ENCODE assay signal across 29 cellular contexts in the genomic region with DNA sequence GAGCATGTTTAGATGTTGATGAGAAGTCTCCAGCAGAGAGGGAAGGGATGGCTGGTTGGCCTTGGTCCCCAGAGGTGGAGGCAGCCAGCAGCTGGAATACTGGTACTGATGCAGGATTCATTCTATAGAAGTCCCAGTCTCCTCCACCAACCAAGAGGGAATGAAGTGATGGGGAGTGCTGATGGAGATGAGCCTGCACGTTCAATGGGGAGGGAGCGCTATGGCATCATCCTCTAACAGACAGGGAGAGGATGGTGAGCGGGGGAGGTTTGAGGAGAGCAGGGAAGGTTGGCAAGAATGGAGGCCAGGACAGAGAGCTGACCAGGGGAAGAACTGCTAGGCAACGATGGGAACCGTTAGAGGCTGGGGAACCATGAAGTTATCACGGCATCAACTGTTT.
"Had no signal": no experiment of that assay in that cellular context is flagged by ENCODE, and none has a peak within 500 bp of the region (broad histone marks: within the 10 kb centered on the region; RNA-seq: fewer than 3 reads in every experiment).

No MANE protein-coding gene starts in this region.

- H3K9me3 Mint-ChIP-seq: activated B cell treated with CpG ODN at 0.5 μM for 24 hours; activated naive CD4-positive, alpha-beta T cell treated with anti-CD3 and anti-CD28 coated beads for 36 hours; activated naive CD8-positive, alpha-beta T cell treated with anti-CD3 and anti-CD28 coated beads for 36 hours; activated T-helper 1 cell treated with anti-CD3 and anti-CD28 coated beads, Interleukin-12 subunit alpha, Interleukin-12 subunit beta, Interleukin-2, Interleukin-4 antibody, amounts not matched to agents 30 ng/mL and 10 ng/mL and 1 ng/mL, durations not matched to agents 14 hours and 24 hours and 36 hours; immature natural killer cell; nephron; stimulated activated memory B cell treated with anti-CD40 and anti-IgM and Interleukin-4, amounts not matched to agents 10 μg/mL and 1 μg/mL and 100 μg/mL, for 72 hours; T-helper 2 cell treated with Interferon-gamma antibody and Interleukin-4, amounts not matched to agents 5 μg/mL and 100 μg/mL, for 36 hours had no signal

- DNase-seq: activated B cell treated with CpG ODN at 0.5 μM for 24 hours; activated CD4-positive, alpha-beta T cell treated with anti-CD3 and anti-CD28 coated beads, Interleukin-2, amount 50 U/mL, for 1 hour; activated effector memory CD4-positive, alpha-beta T cell treated with anti-CD3 and anti-CD28 coated beads, Interleukin-2, amount 50 U/mL, for 16 hours; activated naive CD4-positive, alpha-beta T cell treated with anti-CD3 and anti-CD28 coated beads for 36 hours; activated naive CD8-positive, alpha-beta T cell treated with anti-CD3 and anti-CD28 coated beads for 36 hours; activated T-cell treated with anti-CD3 and anti-CD28 coated beads, Interleukin-2, amount 50 U/mL, for 1 hour; aorta; body of pancreas; cerebellar nuclear complex; cortex of kidney; foreskin fibroblast; hippocampal formation; immature natural killer cell; kidney; sigmoid colon; small intestine; stimulated activated CD4-positive, alpha-beta T cell treated with anti-CD3 and anti-CD28 coated beads, Interleukin-1b, Interleukin-23, amount 100 ng/mL, for 48 hours; stimulated activated CD4-positive, alpha-beta T cell treated with anti-CD3 and anti-CD28 coated beads, Interleukin-4, amount 100 ng/mL, for 4 hours; stimulated activated CD8-positive, alpha-beta memory T cell treated with anti-CD3 and anti-CD28 coated beads, Interleukin-4, amount 100 ng/mL, for 48 hours; T-helper 1 cell; uterus had no signal

- H3K4me3 Mint-ChIP-seq: activated B cell treated with CpG ODN at 0.5 μM for 24 hours; activated naive CD4-positive, alpha-beta T cell treated with anti-CD3 and anti-CD28 coated beads for 36 hours; activated naive CD8-positive, alpha-beta T cell treated with anti-CD3 and anti-CD28 coated beads for 36 hours; activated T-helper 1 cell treated with anti-CD3 and anti-CD28 coated beads, Interleukin-12 subunit alpha, Interleukin-12 subunit beta, Interleukin-2, Interleukin-4 antibody, amounts not matched to agents 30 ng/mL and 10 ng/mL and 1 ng/mL, durations not matched to agents 14 hours and 24 hours and 36 hours; immature natural killer cell; nephron; stimulated activated memory B cell treated with anti-CD40 and anti-IgM and Interleukin-4, amounts not matched to agents 10 μg/mL and 1 μg/mL and 100 μg/mL, for 72 hours; T-helper 2 cell treated with Interferon-gamma antibody and Interleukin-4, amounts not matched to agents 5 μg/mL and 100 μg/mL, for 36 hours had no signal

- H3K36me3 Mint-ChIP-seq: activated naive CD8-positive, alpha-beta T cell treated with anti-CD3 and anti-CD28 coated beads for 36 hours; immature natural killer cell; stimulated activated memory B cell treated with anti-CD40 and anti-IgM and Interleukin-4, amounts not matched to agents 10 μg/mL and 1 μg/mL and 100 μg/mL, for 72 hours had no signal

- H3K4me3 ChIP-seq: adrenal gland, body of pancreas, sigmoid colon, suprapubic skin, tibial nerve, uterus had no signal

- H3K9me3 ChIP-seq: adrenal gland, body of pancreas, sigmoid colon, suprapubic skin, tibial nerve, uterus had no signal

- ATAC-seq: body of pancreas; stimulated activated memory B cell treated with anti-CD40 and anti-IgM and Interleukin-4, amounts not matched to agents 10 μg/mL and 1 μg/mL and 100 μg/mL, for 72 hours had no signal

- H3K27me3 ChIP-seq: body of pancreas, sigmoid colon, tibial nerve, uterus had no signal

- H3K27ac Mint-ChIP-seq: activated B cell treated with CpG ODN at 0.5 μM for 24 hours; activated naive CD4-positive, alpha-beta T cell treated with anti-CD3 and anti-CD28 coated beads for 36 hours; activated naive CD8-positive, alpha-beta T cell treated with anti-CD3 and anti-CD28 coated beads for 36 hours; activated T-helper 1 cell treated with anti-CD3 and anti-CD28 coated beads, Interleukin-12 subunit alpha, Interleukin-12 subunit beta, Interleukin-2, Interleukin-4 antibody, amounts not matched to agents 30 ng/mL and 10 ng/mL and 1 ng/mL, durations not matched to agents 14 hours and 24 hours and 36 hours; immature natural killer cell; nephron; progenitor cell of endocrine pancreas; stimulated activated memory B cell treated with anti-CD40 and anti-IgM and Interleukin-4, amounts not matched to agents 10 μg/mL and 1 μg/mL and 100 μg/mL, for 72 hours; T-helper 2 cell treated with Interferon-gamma antibody and Interleukin-4, amounts not matched to agents 5 μg/mL and 100 μg/mL, for 36 hours had no signal

- H3K27ac ChIP-seq: adrenal gland, body of pancreas, sigmoid colon, suprapubic skin, tibial nerve, uterus had no signal

- H3K4me1 ChIP-seq: adrenal gland, body of pancreas, sigmoid colon, suprapubic skin, tibial nerve, uterus had no signal

- H3K36me3 ChIP-seq: adrenal gland, sigmoid colon, suprapubic skin, tibial nerve, uterus had no signal

- H3K4me1 Mint-ChIP-seq: activated naive CD8-positive, alpha-beta T cell treated with anti-CD3 and anti-CD28 coated beads for 36 hours; immature natural killer cell; nephron; stimulated activated memory B cell treated with anti-CD40 and anti-IgM and Interleukin-4, amounts not matched to agents 10 μg/mL and 1 μg/mL and 100 μg/mL, for 72 hours had no signal
